ENCODE assay signal across 18 cellular contexts in genomic region chr10:121485443-121486139, GRCh38.
DNase-seq lines count a peak whose midpoint lies in the region; ATAC-seq and TF ChIP-seq lines count a peak whose summit lies in the region.
"Had no signal": no experiment of that assay in that cellular context is flagged by ENCODE, and none has a peak within 500 bp of the region (broad histone marks: within the 10 kb centered on the region; RNA-seq: fewer than 3 reads in every experiment).

No MANE protein-coding gene starts in this region.

- no peak overlapping the region for H3K4me3 Mint-ChIP-seq in neural progenitor cell
- H3K4me3 Mint-ChIP-seq: B cell had no signal

- H3K36me3 Mint-ChIP-seq in neural progenitor cell: peaks cover 69% of the 10 kb centered on the region
- H3K36me3 Mint-ChIP-seq: CD4-positive, CD25-positive, alpha-beta regulatory T cell had no signal

- no peaks in the 10 kb centered on the region for H3K9me3 ChIP-seq in neural progenitor cell (ENCODE audit: low read depth)
- H3K9me3 ChIP-seq: Peyer's patch had no signal

- TF ChIP-seq POLR2A in lower leg skin (IDR thresholded peaks at IDR 0.05): no peak

- no peaks in the 10 kb centered on the region for H3K27me3 ChIP-seq in neural progenitor cell
- no peaks in the 10 kb centered on the region for H3K27me3 ChIP-seq in brain microvascular endothelial cell (replicated peaks)
- H3K27me3 ChIP-seq: Peyer's patch had no signal

- H3K4me3 ChIP-seq in neural progenitor cell: no peak overlapping the region
- H3K4me3 ChIP-seq in brain microvascular endothelial cell (ENCODE audit: low read depth, low read length): no peak overlapping the region
- no peak overlapping the region for H3K4me3 ChIP-seq in lower leg skin (ENCODE audit: low read depth, poor library complexity, severe bottlenecking)
- H3K4me3 ChIP-seq: GM23248, Peyer's patch, SK-N-MC had no signal

- H2AFZ ChIP-seq in neural progenitor cell (replicated peaks): no peak overlapping the region
- H2AFZ ChIP-seq: GM23248 had no signal

- peaks cover 4% of the 10 kb centered on the region for H3K27me3 Mint-ChIP-seq in neural progenitor cell (ENCODE audit: insufficient read depth, low read depth)

- H3K4me2 ChIP-seq in neural progenitor cell: no peak overlapping the region

- peaks cover 2% of the 10 kb centered on the region for H3K36me3 ChIP-seq in neural progenitor cell
- H3K36me3 ChIP-seq in brain microvascular endothelial cell (replicated peaks): no peaks in the 10 kb centered on the region

- H3K9ac ChIP-seq in neural progenitor cell: no peak overlapping the region
- H3K9ac ChIP-seq: GM23248 had no signal

- peak overlapping the region; percentile 21 for H3K27ac Mint-ChIP-seq in neural progenitor cell
- H3K27ac Mint-ChIP-seq: B cell had no signal

- ATAC-seq in GM21825 (IDR thresholded peaks at IDR 0.05; ENCODE audit: unreplicated experiment): no peak
- ATAC-seq: HCT116 had no signal

- peaks cover 2% of the 10 kb centered on the region for H3K9me3 Mint-ChIP-seq in neural progenitor cell

- WGBS in lower leg skin, 2 donors: 65 to 69% methylated on average over 12 of the region's 12 CpGs

- intact Hi-C loops in head of caudate nucleus (cut with DNase I): loop anchor here (10.0 kb wide), 1 partner anchor 51 kb away; no protein-coding TSS in a partner anchor
- intact Hi-C loops in lower leg skin (cut with DNase I; ENCODE audit: low total_unique reads): no loop called here

- peaks cover 40% of the 10 kb centered on the region for H3K4me1 Mint-ChIP-seq in neural progenitor cell
- H3K4me1 Mint-ChIP-seq: B cell had no signal

- no peaks in the 10 kb centered on the region for H3K79me2 ChIP-seq in neural progenitor cell (ENCODE audit: low read depth)

- H3K4me1 ChIP-seq in neural progenitor cell: no peaks in the 10 kb centered on the region

- TF ChIP-seq CTCF in neural progenitor cell (IDR thresholded peaks at IDR 0.05) (no peak), brain microvascular endothelial cell (IDR thresholded peaks at IDR 0.05; ENCODE audit: low read depth, low read length, missing control alignments) (no peak), lower leg skin (IDR thresholded peaks at IDR 0.05) (no peak)

- H3K27ac ChIP-seq in caudate nucleus (ENCODE audit: low read depth, low read length): peak overlapping the region; percentile 76
- H3K27ac ChIP-seq in neural progenitor cell: no peak overlapping the region
- no peak overlapping the region for H3K27ac ChIP-seq in brain microvascular endothelial cell
- H3K27ac ChIP-seq: GM23248, Peyer's patch, SK-N-MC had no signal

- H3F3A ChIP-seq in neural progenitor cell (ENCODE audit: low read depth): peaks cover 9% of the 10 kb centered on the region

- H4K20me1 ChIP-seq in neural progenitor cell (ENCODE audit: low read depth): no peaks in the 10 kb centered on the region

- DNase-seq in caudate nucleus (lab: John Stamatoyannopoulos, UW): peak in 27 of 61 donors; percentile 9 to 51 (median 28)
- DNase-seq in head of caudate nucleus: peak in 40 of 42 donors; percentile 13 to 77 (median 50)
- DNase-seq in neural progenitor cell (ENCODE audit: low spot score): no peak
- peak; percentile 73 for DNase-seq in superior temporal gyrus (ENCODE audit: extremely low spot score)
- DNase-seq in brain microvascular endothelial cell: no peak
- no peak for DNase-seq in lower leg skin (ENCODE audit: low spot score in 2 of 2)
- DNase-seq: Calu3; CD4-positive, CD25-positive, alpha-beta regulatory T cell; GM23248; NCI-H2029; NCI-H2171 treated with DMSO at 0.1 percent for 48 hours; NCI-H446 treated with DMSO at 0.1 percent for 48 hours; Peyer's patch; Right ventricle myocardium superior had no signal

- in situ Hi-C loops in brain microvascular endothelial cell (cut with HindIII; ENCODE audit: low pct_ligation_motif_present, low sequenced_read_pairs): no loop called here

Comparison
In these comparisons a context has a peak if more than half of its experiments do, and no peak if none do; other contexts are left out.
1. DNase-seq: peak in head of caudate nucleus (40 of 42) and superior temporal gyrus (single experiment); none in neural progenitor cell (single experiment), brain microvascular endothelial cell (single experiment) and lower leg skin (0 of 2).